In the genomic region with DNA sequence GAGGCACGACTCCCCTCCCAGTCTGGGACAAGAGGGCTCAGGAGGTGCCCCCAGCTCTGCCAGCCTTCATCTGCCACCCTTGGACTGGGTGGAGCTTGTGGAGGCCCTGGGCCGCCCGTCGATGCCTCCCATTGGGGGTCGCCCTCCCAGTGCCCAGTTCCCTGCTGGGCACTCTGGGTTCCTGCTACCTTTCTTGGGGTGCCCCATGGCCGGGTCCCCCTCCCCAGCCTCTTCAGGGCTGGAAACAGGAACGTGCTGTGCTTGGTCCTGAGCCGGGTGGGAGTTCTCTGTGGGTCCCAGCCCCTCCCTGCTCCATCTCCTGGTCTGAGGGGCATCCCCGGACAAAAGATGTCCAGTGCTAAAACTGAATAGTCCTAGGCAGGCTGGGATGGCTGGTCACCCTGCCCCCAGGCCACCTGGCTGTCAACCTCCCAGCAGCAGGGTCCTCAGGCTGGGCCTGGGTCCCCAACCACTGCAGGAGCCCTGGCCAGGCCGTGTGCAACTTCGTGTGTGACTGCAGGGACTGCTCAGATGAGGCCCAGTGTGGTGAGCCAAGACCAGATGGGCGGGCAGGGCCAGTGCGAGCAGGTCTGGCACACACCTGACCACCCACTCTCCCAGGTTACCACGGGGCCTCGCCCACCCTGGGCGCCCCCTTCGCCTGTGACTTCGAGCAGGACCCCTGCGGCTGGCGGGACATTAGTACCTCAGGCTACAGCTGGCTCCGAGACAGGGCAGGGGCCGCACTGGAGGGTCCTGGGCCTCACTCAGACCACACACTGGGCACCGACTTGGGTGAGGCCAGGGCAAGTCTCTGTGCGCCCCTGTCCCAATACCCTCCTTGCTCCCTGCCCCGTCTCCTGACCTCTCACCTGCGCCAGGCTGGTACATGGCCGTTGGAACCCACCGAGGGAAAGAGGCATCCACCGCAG, we compare ENCODE assay signal across 20 cellular contexts. TPM values are rescaled to one million over a fixed set of nuclear protein-coding genes. Genes with fewer than 3 reads are reported as not detected.
DNase-seq lines count a peak whose midpoint lies in the region; ATAC-seq, FAIRE-seq and TF ChIP-seq lines count a peak whose summit lies in the region.
"Had no signal": no experiment of that assay in that cellular context is flagged by ENCODE, and none has a peak within 500 bp of the region (broad histone marks: within the 10 kb centered on the region; RNA-seq: fewer than 3 reads in every experiment).

No MANE protein-coding gene starts in this region.

- H3K36me3 ChIP-seq in K562 (ENCODE audit: control insufficient read depth, insufficient read depth, low read length), result peaks cover 29% of the 10 kb centered on the region; the same call in 1 of the 3 replicates
- H3K36me3 ChIP-seq in lower lobe of right lung, result peaks cover 16% of the 10 kb centered on the region

- H3K9me3 ChIP-seq in K562 (replicated peaks; ENCODE audit: control insufficient read depth, insufficient read depth, low read depth, low read length), result no peaks in the 10 kb centered on the region
- no peaks in the 10 kb centered on the region for H3K9me3 ChIP-seq in lower lobe of right lung
- H3K9me3 ChIP-seq: gastrocnemius medialis, thyroid gland had no signal

- H3K9me3 Mint-ChIP-seq in CD14-positive monocyte, result peaks cover 0 to 2% (median 0%) of the 10 kb centered on the region in 7 donors
- no peaks in the 10 kb centered on the region for H3K9me3 Mint-ChIP-seq in nephron progenitor cell
- H3K9me3 Mint-ChIP-seq: T-cell had no signal

- intact Hi-C loops in CD14-positive monocyte (cut with micrococcal nuclease), result no loop called here
- intact Hi-C loops in K562 (cut with micrococcal nuclease), result no loop called here
- intact Hi-C loops in posterior vena cava (cut with DNase I), result no loop called here
- intact Hi-C loops in lower lobe of right lung (cut with DNase I), result no loop called here

- H3K79me2 ChIP-seq in K562 (ENCODE audit: control insufficient read depth, insufficient read depth, low read length), result peaks cover 23% of the 10 kb centered on the region

- in situ Hi-C loops in K562 (cut with MboI), result no loop called here

- ATAC-seq in K562 (no peak), lower lobe of right lung (no peak)
- ATAC-seq: gastrocnemius medialis, T-cell had no signal

- no peak for TF ChIP-seq CTCF in CD14-positive monocyte (IDR thresholded peaks at IDR 0.05)
- TF ChIP-seq CTCF in K562 (IDR thresholded peaks at IDR 0.05 in 2 of 3, conservative IDR thresholded peaks at IDR 0.05 in 1 of 3; ENCODE audit: insufficient read depth in 2 of 3, low read depth in 1 of 3, low read length in 3 of 3), result no peak
- no peak for TF ChIP-seq CTCF in nephron progenitor cell (IDR thresholded peaks at IDR 0.05)
- no peak for TF ChIP-seq CTCF in lower lobe of right lung (IDR thresholded peaks at IDR 0.05)

- 0 out of 2 replicates have a peak, but pooled peaks cover 7% of the 10 kb centered on the region for H4K20me1 ChIP-seq in K562 (replicated peaks; ENCODE audit: control insufficient read depth, insufficient read depth, low read length)

- TF ChIP-seq POLR2A in K562 (conservative IDR thresholded peaks at IDR 0.05), result no peak

- H3K27me3 Mint-ChIP-seq in CD14-positive monocyte (ENCODE audit: low read depth in 3 of 3) (peaks cover 0 to 2% (median 2%) of the 10 kb centered on the region in 3 donors), nephron progenitor cell (ENCODE audit: low read depth, poor library complexity) (peaks cover 3% of the 10 kb centered on the region)

- H3K4me3 Mint-ChIP-seq in CD14-positive monocyte (no peak overlapping the region), nephron progenitor cell (no peak overlapping the region)
- H3K4me3 Mint-ChIP-seq: T-cell had no signal

- H3K27ac ChIP-seq in K562 (ENCODE audit: extremely low read depth, low read depth, low read length), result no peak overlapping the region
- no peak overlapping the region for H3K27ac ChIP-seq in lower lobe of right lung
- H3K27ac ChIP-seq: thyroid gland had no signal

- no peak for TF ChIP-seq RAD21 in K562 (CRISPR knock-in tag; conservative IDR thresholded peaks at IDR 0.05 in 1 of 2, IDR thresholded peaks at IDR 0.05 in 1 of 2)

- POLR2A ChIA-PET in K562 (lab: Yijun Ruan, JAX), result no interaction called here

- H3K4me2 ChIP-seq in K562 (ENCODE audit: insufficient read depth, low read length), result no peak overlapping the region

- TF ChIP-seq EP300 in K562 (IDR thresholded peaks at IDR 0.05; ENCODE audit: low read length), result no peak

- H3K4me1 ChIP-seq in K562 (replicated peaks in 1 of 2; ENCODE audit: control insufficient read depth in 2 of 2, insufficient read depth in 2 of 2, low read length in 2 of 2) (peaks cover 9 to 89% of the 10 kb centered on the region in 2 experiments; a peak in 4 of 5 replicates), lower lobe of right lung (peaks cover 19% of the 10 kb centered on the region)

- WGBS in K562 (ENCODE audit: insufficient coverage, low coverage, missing lambda C conversion rate), result 87% methylated on average over 20 of the region's 29 CpGs

- DNase-seq in CD14-positive monocyte (ENCODE audit: low spot score) (peak; percentile 46), K562 (ENCODE audit: extremely low read depth in 1 of 4, low spot score in 3 of 4) (no peak), nephron progenitor cell (peak; percentile 8), posterior vena cava (ENCODE audit: low spot score) (no peak), NCI-H1930 (lab: John Stamatoyannopoulos, UW) (no peak), lower lobe of right lung (no peak)
- DNase-seq: activated CD4-positive, alpha-beta T cell treated with anti-CD3 and anti-CD28 coated beads, Interleukin-2, amount 50 U/mL, for 1 hour; activated gamma-delta T cell; amniotic stem cell; caudate nucleus; erythroblast; H7; NCI-H1105 treated with DMSO at 0.1 percent for 48 hours; NCI-H524 treated with DMSO at 0.1 percent for 48 hours; stimulated activated naive CD4-positive, alpha-beta T cell; T-cell; thyroid gland had no signal

- H3K9ac ChIP-seq in K562 (ENCODE audit: insufficient read depth in 1 of 2, low read depth in 2 of 2, low read length in 2 of 2), result peak overlapping the region in 1 of 2 experiments; percentile 54; a peak in 1 of 4 replicates

- H3K4me3 ChIP-seq in K562 (no peak overlapping the region), lower lobe of right lung (no peak overlapping the region)
- H3K4me3 ChIP-seq: dorsolateral prefrontal cortex, gastrocnemius medialis, thyroid gland had no signal

- BruUV-seq in K562 (replicated peaks; lab: Mats Ljungman, UMichigan), result no TSS peak

- H3K4me1 Mint-ChIP-seq in CD14-positive monocyte (peaks cover 8% of the 10 kb centered on the region), nephron progenitor cell (peaks cover 9% of the 10 kb centered on the region)

- H3K9me1 ChIP-seq in K562 (ENCODE audit: control insufficient read depth, insufficient read depth, low read length), result no peaks in the 10 kb centered on the region

- H3K27ac Mint-ChIP-seq in CD14-positive monocyte (peak overlapping the region in 1 of 7 donors; percentile 75), nephron progenitor cell (no peak overlapping the region)
- H3K27ac Mint-ChIP-seq: T-cell had no signal

- H3K27me3 ChIP-seq in K562 (ENCODE audit: control insufficient read depth in 2 of 2, insufficient read depth in 2 of 2, low read length in 2 of 2) (no peaks in the 10 kb centered on the region), lower lobe of right lung (ENCODE audit: low read depth) (no peaks in the 10 kb centered on the region)
- H3K27me3 ChIP-seq: dorsolateral prefrontal cortex, gastrocnemius medialis, thyroid gland had no signal

- FAIRE-seq in K562 (lab: Jason Lieb, UNC), result no peak
- FAIRE-seq: HTR-8/SVneo had no signal

- CTCF ChIA-PET in K562 (lab: Yijun Ruan, JAX; ENCODE audit: low intra/inter-chr PET ratio), result no interaction called here

- no peak overlapping the region for H2AFZ ChIP-seq in K562 (ENCODE audit: low read depth, low read length)

- H3K36me3 Mint-ChIP-seq in CD14-positive monocyte (peaks cover 0 to 9% of the 10 kb centered on the region in 2 donors), nephron progenitor cell (ENCODE audit: low read depth) (no peaks in the 10 kb centered on the region)
- H3K36me3 Mint-ChIP-seq: T-cell had no signal

RNA-seq across cellular contexts. Expression of a gene that starts 0.8 kb away (rescaled TPM):
- polyA plus RNA-seq in CD14-positive monocyte (under 1 TPM in 1 of 2 donors, not detected in 1; 0.07 TPM), K562 (2011; rRNA removed) (1.3 and 3.6 TPM in 2 replicates), K562 (2014; fragmentation: Illumina TruSeq; extraction: Trizol) (1.5 and 2.2 TPM in 2 replicates), K562 (2014; fragmentation: Nextera tagmentation; extraction: Ambion mirVana) (under 1 TPM; 0.03 to 0.18 TPM), K562 (2014; rRNA removed) (7.9 and 10.8 TPM in 2 replicates)
- total RNA-seq in K562 (2011; cell fraction: chromatin; rRNA removed; ENCODE audit: low replicate concordance), result 9.8 and 44.0 TPM in 2 replicates
- 38.6 and 45.4 TPM in 2 replicates for total RNA-seq in K562 (2011; cell fraction: nucleolus; rRNA removed)
- total RNA-seq in K562 (2011; cell fraction: nucleoplasm; rRNA removed), result 15.4 and 16.5 TPM in 2 replicates
- total RNA-seq in K562 (2014; rRNA removed) (4.5 and 7.1 TPM in 2 replicates), K562 (2014; rRNA removed; fragmentation: Illumina TruSeq; extraction: Trizol) (0.10 and 0.47 TPM in 2 replicates), K562 (2015; rRNA removed; fragmentation: Illumina TruSeq; extraction: Trizol) (2.9 and 3.6 TPM in 2 replicates), K562 (2021) (9.6 and 11.0 TPM in 2 replicates), posterior vena cava (1 to 10 TPM; 1.5 to 2.4 TPM), lower lobe of right lung (13.5 TPM)
- 0.74 and 2.6 TPM in 2 replicates for polyA plus RNA-seq in K562 (2011; cell fraction: cytosol; rRNA removed)
- polyA plus RNA-seq in K562 (2011; cell fraction: nucleus; rRNA removed), result 45.8 and 94.5 TPM in 2 replicates
- polyA plus RNA-seq in K562 (2012), result 6.9 and 15.2 TPM in 2 replicates
- 0.06 and 0.21 TPM in 2 replicates for polyA minus RNA-seq in K562 (2011; rRNA and poly(A)+ RNA removed)
- 1.1 and 1.5 TPM in 2 replicates for polyA minus RNA-seq in K562 (2011; cell fraction: cytosol; rRNA and poly(A)+ RNA removed)
- 5.0 and 5.6 TPM in 2 replicates for polyA minus RNA-seq in K562 (2011; cell fraction: nucleus; rRNA and poly(A)+ RNA removed)

RNA-seq across cellular contexts. Expression of a gene that starts 3.7 kb away (rescaled TPM):
- polyA plus RNA-seq in CD14-positive monocyte (100 to 1,000 TPM in 1 of 2 donors, 10 to 100 TPM in 1; 94.3 to 163 TPM), K562 (2011; rRNA removed) (50.9 and 84.3 TPM in 2 replicates), K562 (2014; fragmentation: Illumina TruSeq; extraction: Trizol) (80.2 and 98.6 TPM in 2 replicates), K562 (2014; fragmentation: Nextera tagmentation; extraction: Ambion mirVana) (100 to 1,000 TPM; 131 to 166 TPM), K562 (2014; rRNA removed) (129 and 161 TPM in 2 replicates)
- 45.1 and 180 TPM in 2 replicates for total RNA-seq in K562 (2011; cell fraction: chromatin; rRNA removed; ENCODE audit: low replicate concordance)
- 169 and 176 TPM in 2 replicates for total RNA-seq in K562 (2011; cell fraction: nucleolus; rRNA removed)
- total RNA-seq in K562 (2011; cell fraction: nucleoplasm; rRNA removed), result 73.7 and 101 TPM in 2 replicates
- total RNA-seq in K562 (2014; rRNA removed) (114 and 142 TPM in 2 replicates), K562 (2014; rRNA removed; fragmentation: Illumina TruSeq; extraction: Trizol) (16.4 and 20.9 TPM in 2 replicates), K562 (2015; rRNA removed; fragmentation: Illumina TruSeq; extraction: Trizol) (93.0 and 96.7 TPM in 2 replicates), K562 (2021) (126 and 135 TPM in 2 replicates), posterior vena cava (10 to 100 TPM; 71.7 to 87.9 TPM), lower lobe of right lung (93.6 TPM)
- 137 and 211 TPM in 2 replicates for polyA plus RNA-seq in K562 (2011; cell fraction: cytosol; rRNA removed)
- 314 and 360 TPM in 2 replicates for polyA plus RNA-seq in K562 (2011; cell fraction: nucleus; rRNA removed)
- 124 and 150 TPM in 2 replicates for polyA plus RNA-seq in K562 (2012)
- 7.0 and 7.2 TPM in 2 replicates for polyA minus RNA-seq in K562 (2011; rRNA and poly(A)+ RNA removed)
- polyA minus RNA-seq in K562 (2011; cell fraction: cytosol; rRNA and poly(A)+ RNA removed), result 19.4 and 27.9 TPM in 2 replicates
- 31.0 and 41.3 TPM in 2 replicates for polyA minus RNA-seq in K562 (2011; cell fraction: nucleus; rRNA and poly(A)+ RNA removed)

RNA-seq across cellular contexts. Expression of a gene that starts 10.7 kb away (rescaled TPM):
- polyA plus RNA-seq in CD14-positive monocyte (under 1 TPM; 0.10 to 0.18 TPM), K562 (2011; rRNA removed) (0.46 and 1.1 TPM in 2 replicates), K562 (2014; fragmentation: Illumina TruSeq; extraction: Trizol) (0.06 and 0.54 TPM in 2 replicates), K562 (2014; fragmentation: Nextera tagmentation; extraction: Ambion mirVana) (under 1 TPM in 1 of 2 experiments, not detected in 1; 0.01 TPM), K562 (2014; rRNA removed) (2.2 and 3.7 TPM in 2 replicates)
- total RNA-seq in K562 (2011; cell fraction: chromatin; rRNA removed; ENCODE audit: low replicate concordance), result 3.5 and 12.8 TPM in 2 replicates
- 13.2 and 13.6 TPM in 2 replicates for total RNA-seq in K562 (2011; cell fraction: nucleolus; rRNA removed)
- 7.8 and 10.9 TPM in 2 replicates for total RNA-seq in K562 (2011; cell fraction: nucleoplasm; rRNA removed)
- total RNA-seq in K562 (2014; rRNA removed) (2.0 and 2.8 TPM in 2 replicates), K562 (2014; rRNA removed; fragmentation: Illumina TruSeq; extraction: Trizol) (0.07 TPM in 1 of 2 replicates, not detected in the other), K562 (2015; rRNA removed; fragmentation: Illumina TruSeq; extraction: Trizol) (0.83 and 0.94 TPM in 2 replicates), K562 (2021) (3.2 TPM in 2 replicates), posterior vena cava (1 to 10 TPM; 4.7 to 5.9 TPM), lower lobe of right lung (3.5 TPM)
- 0.49 and 1.00 TPM in 2 replicates for polyA plus RNA-seq in K562 (2011; cell fraction: cytosol; rRNA removed)
- polyA plus RNA-seq in K562 (2011; cell fraction: nucleus; rRNA removed), result 11.7 and 16.6 TPM in 2 replicates
- polyA plus RNA-seq in K562 (2012), result 2.1 and 4.3 TPM in 2 replicates
- polyA minus RNA-seq in K562 (2011; rRNA and poly(A)+ RNA removed), result 0.11 and 0.12 TPM in 2 replicates
- 0.86 and 1.3 TPM in 2 replicates for polyA minus RNA-seq in K562 (2011; cell fraction: cytosol; rRNA and poly(A)+ RNA removed)
- polyA minus RNA-seq in K562 (2011; cell fraction: nucleus; rRNA and poly(A)+ RNA removed), result 2.6 and 3.0 TPM in 2 replicates

RNA-seq across cellular contexts. Expression of a gene that starts 13.2 kb away (rescaled TPM):
- polyA plus RNA-seq in CD14-positive monocyte (100 to 1,000 TPM; 245 to 264 TPM), K562 (2011; rRNA removed) (235 TPM in 2 replicates), K562 (2014; fragmentation: Illumina TruSeq; extraction: Trizol) (318 and 384 TPM in 2 replicates), K562 (2014; fragmentation: Nextera tagmentation; extraction: Ambion mirVana) (100 to 1,000 TPM in 1 of 2 experiments, 10 to 100 TPM in 1; 81.0 to 108 TPM), K562 (2014; rRNA removed) (526 and 558 TPM in 2 replicates)
- total RNA-seq in K562 (2011; cell fraction: chromatin; rRNA removed; ENCODE audit: low replicate concordance), result 59.6 and 137 TPM in 2 replicates
- 95.8 and 97.7 TPM in 2 replicates for total RNA-seq in K562 (2011; cell fraction: nucleolus; rRNA removed)
- 83.2 and 87.5 TPM in 2 replicates for total RNA-seq in K562 (2011; cell fraction: nucleoplasm; rRNA removed)
- total RNA-seq in K562 (2014; rRNA removed) (532 and 564 TPM in 2 replicates), K562 (2014; rRNA removed; fragmentation: Illumina TruSeq; extraction: Trizol) (132 and 198 TPM in 2 replicates), K562 (2015; rRNA removed; fragmentation: Illumina TruSeq; extraction: Trizol) (363 and 368 TPM in 2 replicates), K562 (2021) (302 and 324 TPM in 2 replicates), posterior vena cava (100 to 1,000 TPM; 178 to 191 TPM), lower lobe of right lung (230 TPM)
- polyA plus RNA-seq in K562 (2011; cell fraction: cytosol; rRNA removed), result 308 and 335 TPM in 2 replicates
- 223 and 253 TPM in 2 replicates for polyA plus RNA-seq in K562 (2011; cell fraction: nucleus; rRNA removed)
- 389 and 638 TPM in 2 replicates for polyA plus RNA-seq in K562 (2012)
- 128 and 129 TPM in 2 replicates for polyA minus RNA-seq in K562 (2011; rRNA and poly(A)+ RNA removed)
- 82.8 and 116 TPM in 2 replicates for polyA minus RNA-seq in K562 (2011; cell fraction: cytosol; rRNA and poly(A)+ RNA removed)
- polyA minus RNA-seq in K562 (2011; cell fraction: nucleus; rRNA and poly(A)+ RNA removed), result 37.3 and 41.4 TPM in 2 replicates

RNA-seq across cellular contexts. Expression of a gene that starts 33.4 kb away (rescaled TPM):
- polyA plus RNA-seq in CD14-positive monocyte, result 1 to 10 TPM; 1.6 to 2.0 TPM
- 25.3 and 98.2 TPM in 2 replicates for total RNA-seq in K562 (2011; cell fraction: chromatin; rRNA removed; ENCODE audit: low replicate concordance)
- 71.7 TPM in 2 replicates for total RNA-seq in K562 (2011; cell fraction: nucleolus; rRNA removed)
- 30.2 and 33.8 TPM in 2 replicates for total RNA-seq in K562 (2011; cell fraction: nucleoplasm; rRNA removed)
- total RNA-seq in K562 (2014; rRNA removed), result 26.8 and 33.3 TPM in 2 replicates
- total RNA-seq in K562 (2014; rRNA removed; fragmentation: Illumina TruSeq; extraction: Trizol), result 5.9 and 9.1 TPM in 2 replicates
- 26.6 and 28.2 TPM in 2 replicates for total RNA-seq in K562 (2015; rRNA removed; fragmentation: Illumina TruSeq; extraction: Trizol)
- 44.5 and 45.2 TPM in 2 replicates for total RNA-seq in K562 (2021)
- polyA plus RNA-seq in K562 (2011; rRNA removed), result 17.3 and 24.9 TPM in 2 replicates
- 21.6 and 32.3 TPM in 2 replicates for polyA plus RNA-seq in K562 (2011; cell fraction: cytosol; rRNA removed)
- 26.6 and 36.1 TPM in 2 replicates for polyA plus RNA-seq in K562 (2011; cell fraction: nucleus; rRNA removed)
- 22.1 and 24.0 TPM in 2 replicates for polyA plus RNA-seq in K562 (2012)
- 18.0 and 28.7 TPM in 2 replicates for polyA plus RNA-seq in K562 (2014; fragmentation: Illumina TruSeq; extraction: Trizol)
- under 1 TPM; 0.24 to 0.81 TPM for polyA plus RNA-seq in K562 (2014; fragmentation: Nextera tagmentation; extraction: Ambion mirVana)
- 33.6 and 44.2 TPM in 2 replicates for polyA plus RNA-seq in K562 (2014; rRNA removed)
- 9.8 and 14.7 TPM in 2 replicates for polyA minus RNA-seq in K562 (2011; rRNA and poly(A)+ RNA removed)
- 26.8 and 28.5 TPM in 2 replicates for polyA minus RNA-seq in K562 (2011; cell fraction: cytosol; rRNA and poly(A)+ RNA removed)
- polyA minus RNA-seq in K562 (2011; cell fraction: nucleus; rRNA and poly(A)+ RNA removed), result 22.8 and 24.9 TPM in 2 replicates
- 10 to 100 TPM in 1 of 2 donors, 1 to 10 TPM in 1; 8.7 to 10.9 TPM for total RNA-seq in posterior vena cava
- total RNA-seq in lower lobe of right lung, result 16.5 TPM

Comparison
In these comparisons a context has a peak if more than half of its experiments do, and no peak if none do; other contexts are left out.
1. DNase-seq: peak in CD14-positive monocyte (single experiment) and nephron progenitor cell (single experiment); none in K562 (0 of 4), posterior vena cava (single experiment), NCI-H1930 (0 of 2) and lower lobe of right lung (single experiment).